18 cellular contexts compared by ENCODE assay signal in the genomic region with DNA sequence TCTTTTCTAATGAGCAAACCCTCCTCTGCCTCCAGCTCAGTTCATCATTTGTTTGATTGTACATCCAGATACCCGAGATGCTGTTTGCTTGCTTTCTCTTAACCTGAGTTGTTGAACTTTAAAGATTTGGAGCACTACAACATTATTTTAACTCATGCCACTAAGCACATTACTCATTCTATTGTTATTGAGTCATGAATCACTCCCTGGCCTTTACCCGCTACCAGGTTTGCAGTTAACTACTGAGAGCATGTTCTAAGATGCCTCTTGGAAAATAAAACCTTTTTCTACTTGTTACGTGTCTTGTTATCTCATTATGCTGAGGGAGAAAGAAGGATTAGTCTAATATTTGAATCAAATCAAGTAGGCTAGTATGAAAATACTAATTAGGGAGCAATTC.
"Had no signal": no experiment of that assay in that cellular context is flagged by ENCODE, and none has a peak within 500 bp of the region (broad histone marks: within the 10 kb centered on the region; RNA-seq: fewer than 3 reads in every experiment).

No MANE protein-coding gene starts in this region.

- DNase-seq: activated CD4-positive, alpha-beta memory T cell treated with anti-CD3 and anti-CD28 coated beads, Interleukin-2, amount 10 ng/mL, durations not matched to agents 7 days and 5 days; activated CD4-positive, alpha-beta T cell treated with anti-CD3 and anti-CD28 coated beads for 4 hours; activated naive CD4-positive, alpha-beta T cell treated with anti-CD3 and anti-CD28 coated beads, Interleukin-2, amount 50 U/mL, for 16 hours; activated T-cell treated with anti-CD3 and anti-CD28 coated beads, Interleukin-2, amount 50 U/mL, for 24 hours; caudate nucleus; colonic mucosa; left ventricle myocardium inferior; mucosa of descending colon; naive thymus-derived CD4-positive, alpha-beta T cell; retina; stimulated activated CD4-positive, alpha-beta T cell treated with anti-CD3 and anti-CD28 coated beads, Interleukin-2, amount 100 ng/mL, for 48 hours; stimulated activated naive B cell treated with anti-CD40 and anti-IgM and Interleukin-4, amounts not matched to agents 10 μg/mL and 1 μg/mL and 100 μg/mL, for 72 hours; T-helper 2 cell; thyroid gland had no signal

- H3K27ac ChIP-seq: colonic mucosa, gastroesophageal sphincter, left ventricle myocardium inferior, neutrophil, parathyroid adenoma, thyroid gland had no signal

- H3K4me1 ChIP-seq: colonic mucosa, gastroesophageal sphincter, left ventricle myocardium inferior, parathyroid adenoma, thyroid gland had no signal

- ATAC-seq: gastroesophageal sphincter; mucosa of descending colon; naive thymus-derived CD4-positive, alpha-beta T cell; stimulated activated naive B cell treated with anti-CD40 and anti-IgM and Interleukin-4, amounts not matched to agents 10 μg/mL and 1 μg/mL and 100 μg/mL, for 72 hours; WTC11 had no signal

- H3K27me3 ChIP-seq: colonic mucosa, gastroesophageal sphincter, neutrophil, thyroid gland had no signal
